ENCODE assay signal across 12 cellular contexts in genomic region chr16:73143681-73144370, GRCh38.
DNase-seq lines count a peak whose midpoint lies in the region; ATAC-seq and TF ChIP-seq lines count a peak whose summit lies in the region.
"Had no signal": no experiment of that assay in that cellular context is flagged by ENCODE, and none has a peak within 500 bp of the region (broad histone marks: within the 10 kb centered on the region; RNA-seq: fewer than 3 reads in every experiment).

No MANE protein-coding gene starts in this region.

- intact Hi-C loops in esophagus muscularis mucosa (cut with DNase I) = no loop called here

- H3K4me1 ChIP-seq in esophagus muscularis mucosa (peaks cover 0 to 14% (median 3%) of the 10 kb centered on the region in 4 donors), mucosa of stomach (ENCODE audit: control insufficient read depth, insufficient read depth, low read length) (peaks cover 5% of the 10 kb centered on the region)
- H3K4me1 ChIP-seq: SJCRH30 had no signal

- peak overlapping the region; percentile 41 to 56 (median 44) for H3K4me3 ChIP-seq in esophagus muscularis mucosa
- H3K4me3 ChIP-seq in mucosa of stomach (ENCODE audit: low read length) = peak overlapping the region; percentile 1
- H3K4me3 ChIP-seq: SJCRH30 had no signal

- WGBS in esophagus muscularis mucosa = 39% methylated on average over 14 of the region's 14 CpGs

- no peak for TF ChIP-seq CTCF in HFFc6 (IDR thresholded peaks at IDR 0.05)
- TF ChIP-seq CTCF in esophagus muscularis mucosa (IDR thresholded peaks at IDR 0.05) = no peak
- no peak for TF ChIP-seq CTCF in type B pancreatic cell (conservative IDR thresholded peaks at IDR 0.05)

- no peak overlapping the region for H3K27ac Mint-ChIP-seq in HFFc6
- no peak overlapping the region for H3K27ac Mint-ChIP-seq in type B pancreatic cell
- no peak overlapping the region for H3K27ac Mint-ChIP-seq in stimulated activated memory B cell treated with anti-CD40 and anti-IgM and Interleukin-4, amounts not matched to agents 10 μg/mL and 1 μg/mL and 100 μg/mL, for 72 hours
- H3K27ac Mint-ChIP-seq: H9 had no signal

- no peak for TF ChIP-seq POLR2A in esophagus muscularis mucosa (IDR thresholded peaks at IDR 0.05; ENCODE audit: low read depth)

- H3K36me3 Mint-ChIP-seq in HFFc6 (ENCODE audit: low read depth) (no peaks in the 10 kb centered on the region), type B pancreatic cell (peaks cover 4% of the 10 kb centered on the region)
- H3K36me3 Mint-ChIP-seq in stimulated activated memory B cell treated with anti-CD40 and anti-IgM and Interleukin-4, amounts not matched to agents 10 μg/mL and 1 μg/mL and 100 μg/mL, for 72 hours = no peaks in the 10 kb centered on the region

- H3K27ac ChIP-seq in esophagus muscularis mucosa (replicated peaks in 1 of 4) = peak overlapping the region; percentile 38 to 60 (median 54)
- H3K27ac ChIP-seq: SJCRH30 had no signal

- no peak for DNase-seq in HFFc6
- DNase-seq in esophagus muscularis mucosa (ENCODE audit: extremely low spot score) = no peak
- no peak for DNase-seq in type B pancreatic cell (ENCODE audit: extremely low spot score, unreplicated experiment)
- DNase-seq in NCI-H69 (lab: John Stamatoyannopoulos, UW) = no peak
- no peak for DNase-seq in DMS53 treated with DMSO at 0.1 percent for 48 hours (lab: John Stamatoyannopoulos, UW; ENCODE audit: unreplicated experiment)
- DNase-seq: activated CD4-positive, alpha-beta T cell treated with anti-CD3 and anti-CD28 coated beads for 1 hour; effector memory CD4-positive, alpha-beta T cell; H9; SJCRH30 had no signal

- H3K9me3 ChIP-seq in esophagus muscularis mucosa (no peaks in the 10 kb centered on the region), mucosa of stomach (ENCODE audit: control insufficient read depth, low read length) (no peaks in the 10 kb centered on the region)
- H3K9me3 ChIP-seq: SJCRH30 had no signal

- H3K36me3 ChIP-seq in esophagus muscularis mucosa (no peaks in the 10 kb centered on the region), mucosa of stomach (ENCODE audit: control insufficient read depth, insufficient read depth, low read length) (no peaks in the 10 kb centered on the region)
- H3K36me3 ChIP-seq: SJCRH30 had no signal

- H3K4me3 Mint-ChIP-seq in HFFc6 = peak overlapping the region; percentile 85
- peak overlapping the region; percentile 63 for H3K4me3 Mint-ChIP-seq in type B pancreatic cell
- no peak overlapping the region for H3K4me3 Mint-ChIP-seq in stimulated activated memory B cell treated with anti-CD40 and anti-IgM and Interleukin-4, amounts not matched to agents 10 μg/mL and 1 μg/mL and 100 μg/mL, for 72 hours
- H3K4me3 Mint-ChIP-seq: H9 had no signal

- peaks cover 18% of the 10 kb centered on the region for H3K27me3 Mint-ChIP-seq in HFFc6 (ENCODE audit: insufficient read depth)
- peaks cover 15% of the 10 kb centered on the region for H3K27me3 Mint-ChIP-seq in type B pancreatic cell
- peaks cover 22% of the 10 kb centered on the region for H3K27me3 Mint-ChIP-seq in stimulated activated memory B cell treated with anti-CD40 and anti-IgM and Interleukin-4, amounts not matched to agents 10 μg/mL and 1 μg/mL and 100 μg/mL, for 72 hours

- ATAC-seq in HG02973 (IDR thresholded peaks at IDR 0.05; ENCODE audit: unreplicated experiment) = no peak
- ATAC-seq in stimulated activated memory B cell treated with anti-CD40 and anti-IgM and Interleukin-4, amounts not matched to agents 10 μg/mL and 1 μg/mL and 100 μg/mL, for 72 hours = no peak

- H3K9me3 Mint-ChIP-seq in HFFc6 (no peaks in the 10 kb centered on the region), type B pancreatic cell (no peaks in the 10 kb centered on the region)
- no peaks in the 10 kb centered on the region for H3K9me3 Mint-ChIP-seq in stimulated activated memory B cell treated with anti-CD40 and anti-IgM and Interleukin-4, amounts not matched to agents 10 μg/mL and 1 μg/mL and 100 μg/mL, for 72 hours
- H3K9me3 Mint-ChIP-seq: H9 had no signal

- H3K9ac ChIP-seq in mucosa of stomach (ENCODE audit: low read length) = peak overlapping the region; percentile 17

- TF ChIP-seq EP300 in esophagus muscularis mucosa (IDR thresholded peaks at IDR 0.05) = no peak

- peaks cover 0 to 23% (median 0%) of the 10 kb centered on the region in 4 donors for H3K27me3 ChIP-seq in esophagus muscularis mucosa
- peaks cover 11% of the 10 kb centered on the region for H3K27me3 ChIP-seq in mucosa of stomach (ENCODE audit: control insufficient read depth, insufficient read depth, low read length)
- H3K27me3 ChIP-seq: SJCRH30 had no signal

- peaks cover 27% of the 10 kb centered on the region for H3K4me1 Mint-ChIP-seq in HFFc6 (ENCODE audit: low read depth)
- H3K4me1 Mint-ChIP-seq in type B pancreatic cell (ENCODE audit: unreplicated experiment) = peaks cover 29% of the 10 kb centered on the region
- no peaks in the 10 kb centered on the region for H3K4me1 Mint-ChIP-seq in stimulated activated memory B cell treated with anti-CD40 and anti-IgM and Interleukin-4, amounts not matched to agents 10 μg/mL and 1 μg/mL and 100 μg/mL, for 72 hours
